9 cellular contexts compared by ENCODE assay signal in genomic region chr13:50386527-50387123, GRCh38.
A peak's percentile ranks its signal among the peaks of the same experiment; 100 is the strongest.
DNase-seq lines count a peak whose midpoint lies in the region; ATAC-seq and TF ChIP-seq lines count a peak whose summit lies in the region.
"Had no signal": no experiment of that assay in that cellular context is flagged by ENCODE, and none has a peak within 500 bp of the region (broad histone marks: within the 10 kb centered on the region; RNA-seq: fewer than 3 reads in every experiment).

No MANE protein-coding gene starts in this region.

- DNase-seq in AG10803 (ENCODE audit: low read depth) (peak; percentile 78), NCI-H446 (lab: John Stamatoyannopoulos, UW) (peak; percentile 34 to 73), epithelial cell of proximal tubule (ENCODE audit: low read depth) (no peak), neural crest cell (ENCODE audit: low read depth, low spot score) (no peak), GM10266 (ENCODE audit: extremely low spot score) (no peak)
- DNase-seq: NCI-H1417 treated with DMSO at 0.1 percent for 48 hours had no signal

- H3K4me3 Mint-ChIP-seq in neural crest cell: peak overlapping the region; percentile 39

- ATAC-seq in GM19467 (IDR thresholded peaks at IDR 0.05; ENCODE audit: unreplicated experiment) (no peak), GM19463 (IDR thresholded peaks at IDR 0.05; ENCODE audit: unreplicated experiment) (no peak), GM19351 (IDR thresholded peaks at IDR 0.05; ENCODE audit: unreplicated experiment) (no peak)

- TF ChIP-seq CTCF in AG10803 (conservative IDR thresholded peaks at IDR 0.05; ENCODE audit: low read length) (no peak), epithelial cell of proximal tubule (conservative IDR thresholded peaks at IDR 0.05; ENCODE audit: low read depth, low read length) (no peak), neural crest cell (conservative IDR thresholded peaks at IDR 0.05) (no peak), GM10266 (IDR thresholded peaks at IDR 0.05; ENCODE audit: control insufficient read depth, insufficient read depth, low read depth, missing control alignments) (no peak)

- H3K4me3 ChIP-seq in AG10803 (ENCODE audit: low read length) (peak overlapping the region; percentile 3), epithelial cell of proximal tubule (ENCODE audit: low read depth, low read length) (peak overlapping the region; percentile 33)

- peaks cover 22% of the 10 kb centered on the region for H3K4me1 Mint-ChIP-seq in neural crest cell

- no peaks in the 10 kb centered on the region for H3K27me3 Mint-ChIP-seq in neural crest cell (ENCODE audit: low read depth)

- peaks cover 3% of the 10 kb centered on the region for H3K9me3 Mint-ChIP-seq in neural crest cell

- H3K36me3 Mint-ChIP-seq in neural crest cell (ENCODE audit: low read depth): peaks cover 2% of the 10 kb centered on the region

- H3K27ac Mint-ChIP-seq in neural crest cell (ENCODE audit: unreplicated experiment): peak overlapping the region; percentile 66

Comparison
In these comparisons a context has a peak if more than half of its experiments do, and no peak if none do; other contexts are left out.
1. DNase-seq: peak in AG10803 (single experiment) and NCI-H446 (2 of 2); none in epithelial cell of proximal tubule (single experiment), neural crest cell (single experiment) and GM10266 (single experiment).